In genomic region chr10:6135589-6136168, GRCh38 we compare ENCODE assay signal across 21 cellular contexts. TPM values are rescaled to one million over a fixed set of nuclear protein-coding genes. Genes with fewer than 3 reads are reported as not detected.
DNase-seq lines count a peak whose midpoint lies in the region; ATAC-seq, FAIRE-seq and TF ChIP-seq lines count a peak whose summit lies in the region.
"Had no signal": no experiment of that assay in that cellular context is flagged by ENCODE, and none has a peak within 500 bp of the region (broad histone marks: within the 10 kb centered on the region; RNA-seq: fewer than 3 reads in every experiment).

No MANE protein-coding gene starts in this region.

- H3K9me3 Mint-ChIP-seq in activated naive CD4-positive, alpha-beta T cell treated with anti-CD3 and anti-CD28 coated beads for 36 hours = no peaks in the 10 kb centered on the region
- H3K9me3 Mint-ChIP-seq in IgD-negative memory B cell (no peaks in the 10 kb centered on the region), astrocyte (ENCODE audit: unreplicated experiment) (no peaks in the 10 kb centered on the region)
- H3K9me3 Mint-ChIP-seq: central memory CD8-positive, alpha-beta T cell; naive B cell had no signal

- no peak for ATAC-seq in GM18907 (IDR thresholded peaks at IDR 0.05; ENCODE audit: unreplicated experiment)

- H3K9me3 ChIP-seq in astrocyte (ENCODE audit: insufficient read depth, low read depth, low read length) (no peaks in the 10 kb centered on the region), spleen (no peaks in the 10 kb centered on the region)
- H3K9me3 ChIP-seq: ascending aorta, tibial nerve had no signal

- intact Hi-C loops in activated naive CD4-positive, alpha-beta T cell treated with anti-CD3 and anti-CD28 coated beads for 36 hours (cut with micrococcal nuclease) = loop anchor here (1.0 to 2.0 kb wide), 5 partner anchors 16 to 165 kb away; no protein-coding TSS in a partner anchor
- intact Hi-C loops in spleen (cut with DNase I; ENCODE audit: low total_unique reads) = no loop called here

- peaks cover 61% of the 10 kb centered on the region for H3K4me1 Mint-ChIP-seq in activated naive CD4-positive, alpha-beta T cell treated with anti-CD3 and anti-CD28 coated beads for 36 hours (ENCODE audit: low read depth)
- H3K4me1 Mint-ChIP-seq in IgD-negative memory B cell (peaks cover 9 to 22% (median 16%) of the 10 kb centered on the region in 3 donors), astrocyte (ENCODE audit: low read depth, unreplicated experiment) (peaks cover 19% of the 10 kb centered on the region)

- peaks cover 20% of the 10 kb centered on the region for H3K4me1 ChIP-seq in astrocyte (ENCODE audit: insufficient read depth, low read length)
- peaks cover 6 to 20% (median 9%) of the 10 kb centered on the region in 6 donors for H3K4me1 ChIP-seq in spleen
- H3K4me1 ChIP-seq: ascending aorta had no signal

- peak overlapping the region; percentile 56 for H3K9ac ChIP-seq in astrocyte (ENCODE audit: low read length)

- H3K4me3 ChIP-seq in astrocyte (ENCODE audit: insufficient read depth, low read depth, low read length) (no peak overlapping the region), spleen (no peak overlapping the region)
- H3K4me3 ChIP-seq: ascending aorta, tibial nerve had no signal

- 88 to 95% (median 90%) methylated on average over 8 of the region's 8 CpGs for WGBS in spleen, 5 donors

- TF ChIP-seq CTCF in astrocyte (IDR thresholded peaks at IDR 0.05; ENCODE audit: insufficient read depth, low read depth, low read length) = no peak
- TF ChIP-seq CTCF in spleen (IDR thresholded peaks at IDR 0.05 in 8 of 11, conservative IDR thresholded peaks at IDR 0.05 in 3 of 11) = no peak

- CTCF ChIA-PET in activated naive CD4-positive, alpha-beta T cell treated with anti-CD3 and anti-CD28 coated beads for 36 hours (lab: Charles Lee) = interaction anchor here (0.5 to 3.1 kb wide), 11 partner anchors 10 to 488 kb away, joined by 3 to 16 read pairs (median 5); no protein-coding TSS in a partner anchor

- H4K20me1 ChIP-seq in astrocyte (ENCODE audit: insufficient read depth, low read length) = no peaks in the 10 kb centered on the region

- no peak for FAIRE-seq in astrocyte (lab: Jason Lieb, UNC)
- FAIRE-seq: frontal cortex, kidney had no signal

- peaks cover 4% of the 10 kb centered on the region for H3K27me3 Mint-ChIP-seq in activated naive CD4-positive, alpha-beta T cell treated with anti-CD3 and anti-CD28 coated beads for 36 hours (ENCODE audit: low read depth)
- peaks cover 31% of the 10 kb centered on the region for H3K27me3 Mint-ChIP-seq in IgD-negative memory B cell
- peaks cover 10% of the 10 kb centered on the region for H3K27me3 Mint-ChIP-seq in astrocyte (ENCODE audit: low read depth, unreplicated experiment)

- H2AFZ ChIP-seq in astrocyte (ENCODE audit: low read depth, low read length) = no peak overlapping the region

- peak overlapping the region; percentile 47 for H3K4me3 Mint-ChIP-seq in activated naive CD4-positive, alpha-beta T cell treated with anti-CD3 and anti-CD28 coated beads for 36 hours
- H3K4me3 Mint-ChIP-seq in IgD-negative memory B cell (peak overlapping the region; percentile 5 to 82 (median 39)), astrocyte (ENCODE audit: unreplicated experiment) (no peak overlapping the region)
- H3K4me3 Mint-ChIP-seq: central memory CD8-positive, alpha-beta T cell; naive B cell had no signal

- peak overlapping the region; percentile 92 for H3K27ac Mint-ChIP-seq in activated naive CD4-positive, alpha-beta T cell treated with anti-CD3 and anti-CD28 coated beads for 36 hours
- peak overlapping the region; percentile 11 to 42 (median 33) for H3K27ac Mint-ChIP-seq in IgD-negative memory B cell
- no peak overlapping the region for H3K27ac Mint-ChIP-seq in astrocyte (ENCODE audit: unreplicated experiment)
- H3K27ac Mint-ChIP-seq: naive B cell had no signal

- TF ChIP-seq POLR2A in spleen (IDR thresholded peaks at IDR 0.05) = no peak

- peak overlapping the region; percentile 80 for H3K4me2 ChIP-seq in astrocyte (ENCODE audit: low read length)

- H3K27me3 ChIP-seq in astrocyte (ENCODE audit: insufficient read depth, low read length) (peaks cover 5% of the 10 kb centered on the region), spleen (replicated peaks in 1 of 7) (peaks cover 0 to 16% (median 0%) of the 10 kb centered on the region in 7 donors)
- H3K27me3 ChIP-seq: ascending aorta had no signal

- DNase-seq in activated naive CD4-positive, alpha-beta T cell treated with anti-CD3 and anti-CD28 coated beads for 36 hours = no peak
- no peak for DNase-seq in activated naive CD4-positive, alpha-beta T cell treated with anti-CD3 and anti-CD28 coated beads, Interleukin-2, amount 50 U/mL, for 16 hours
- DNase-seq in astrocyte (ENCODE audit: low read depth) (no peak), spleen (peak; percentile 10), HuH-7 (ENCODE audit: low spot score) (no peak)
- DNase-seq: activated CD4-positive, alpha-beta T cell treated with anti-CD3 and anti-CD28 coated beads, Interleukin-2, amount 50 U/mL, for 1 hour; erythroblast; mesendoderm; MM.1S; naive B cell; NCI-H146; NCI-H524 treated with DMSO at 0.1 percent for 48 hours; stimulated activated naive CD4-positive, alpha-beta T cell; SW 1271 had no signal

- H3K36me3 ChIP-seq in astrocyte (ENCODE audit: insufficient read depth, low read length) (no peaks in the 10 kb centered on the region), spleen (no peaks in the 10 kb centered on the region)
- H3K36me3 ChIP-seq: ascending aorta, tibial nerve had no signal

- no peaks in the 10 kb centered on the region for H3K36me3 Mint-ChIP-seq in activated naive CD4-positive, alpha-beta T cell treated with anti-CD3 and anti-CD28 coated beads for 36 hours (ENCODE audit: low read depth)
- H3K36me3 Mint-ChIP-seq in IgD-negative memory B cell = no peaks in the 10 kb centered on the region
- no peaks in the 10 kb centered on the region for H3K36me3 Mint-ChIP-seq in astrocyte (ENCODE audit: low read depth, unreplicated experiment)
- H3K36me3 Mint-ChIP-seq: naive B cell had no signal

- no peaks in the 10 kb centered on the region for H3K79me2 ChIP-seq in astrocyte (ENCODE audit: insufficient read depth, low read length)

- H3K27ac ChIP-seq in astrocyte (ENCODE audit: low read depth, low read length) (peak overlapping the region; percentile 70), spleen (no peak overlapping the region)
- H3K27ac ChIP-seq: ascending aorta, tibial nerve had no signal

RNA-seq across cellular contexts. Expression of gene RBM17, which starts 46.8 kb away (rescaled TPM):
- total RNA-seq in activated naive CD4-positive, alpha-beta T cell treated with anti-CD3 and anti-CD28 coated beads for 36 hours = 100 to 1,000 TPM; 157 to 162 TPM
- 118 TPM for polyA plus RNA-seq in IgD-negative memory B cell
- total RNA-seq in astrocyte = 69.7 and 71.3 TPM in 2 replicates
- total RNA-seq in spleen = 100 to 1,000 TPM in 6 of 7 donors, 10 to 100 TPM in 1; 93.2 to 140 (median 120) TPM
- 100 to 1,000 TPM in 1 of 3 donors, 10 to 100 TPM in 2; 63.1 to 100 (median 93.5) TPM for polyA plus RNA-seq in spleen
